1 cellular context compared by ENCODE assay signal in genomic region chr1:40265298-40265697, GRCh38.
A peak's percentile ranks its signal among the peaks of the same experiment; 100 is the strongest.
TF ChIP-seq lines count a peak whose summit lies in the region.

No MANE protein-coding gene starts in this region.

TF ChIP-seq in HepG2, 621 proteins besides CTCF, POLR2A, EP300 and RAD21:
- TF ChIP-seq GTF2F1 (IDR thresholded peaks at IDR 0.05; ENCODE audit: low read length) = no peak
- TF ChIP-seq ZNF121 (CRISPR knock-in tag; IDR thresholded peaks at IDR 0.05) = peak; percentile 62; the same call in 1 of the 2 replicates
